In the genomic region with DNA sequence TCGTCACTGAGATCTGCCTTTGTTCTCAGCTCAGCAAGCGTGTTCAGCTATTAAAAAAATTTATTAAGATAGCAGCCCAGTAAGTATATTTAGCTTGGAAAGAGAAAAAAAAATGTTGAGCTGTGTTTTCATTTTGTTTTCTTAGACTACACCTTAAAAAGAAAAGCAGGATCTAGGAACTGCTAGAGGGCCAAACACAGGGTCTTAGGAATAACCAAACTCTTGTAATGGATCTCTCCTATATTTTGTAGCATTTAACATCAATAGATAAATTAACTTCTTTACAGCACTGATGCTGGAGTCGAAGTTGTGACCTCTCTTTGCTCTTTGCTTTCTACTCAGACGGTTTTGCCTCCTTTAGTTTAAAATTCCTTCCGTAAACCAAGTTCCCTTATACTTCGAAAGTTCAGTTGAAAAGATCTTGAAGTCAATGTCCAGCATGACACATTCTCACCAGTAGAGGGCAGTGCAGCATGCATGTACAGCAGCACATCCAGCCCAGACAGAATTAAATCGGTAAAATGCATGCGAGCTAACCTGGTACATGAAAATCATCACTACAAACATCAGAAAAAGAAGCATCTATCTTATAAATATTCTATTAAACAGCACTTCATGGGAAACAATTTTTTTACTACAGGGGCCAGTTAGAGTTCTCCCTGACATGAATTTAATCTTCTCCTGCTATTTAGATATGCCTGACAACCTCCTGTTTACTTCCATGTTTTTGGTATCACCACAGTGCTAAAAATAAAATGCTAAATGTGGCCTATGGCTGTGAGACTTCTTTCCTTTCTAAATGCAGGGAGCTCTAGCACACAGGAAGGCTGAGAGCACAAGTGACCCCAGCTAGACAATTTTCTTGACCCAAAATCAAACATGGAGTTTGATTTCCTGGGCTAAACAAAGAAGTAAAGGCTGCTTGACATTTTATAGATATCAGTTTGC, we compare ENCODE assay signal across 8 cellular contexts. TPM values are rescaled to one million over a fixed set of nuclear protein-coding genes. Genes with fewer than 3 reads are reported as not detected.
DNase-seq lines count a peak whose midpoint lies in the region; ATAC-seq, FAIRE-seq and TF ChIP-seq lines count a peak whose summit lies in the region.

No MANE protein-coding gene starts in this region.

- H3K4me3 ChIP-seq in astrocyte (ENCODE audit: insufficient read depth, low read depth, low read length) = no peak overlapping the region
- no peak overlapping the region for H3K4me3 ChIP-seq in hepatocyte

- H3K36me3 Mint-ChIP-seq in astrocyte (ENCODE audit: low read depth, unreplicated experiment) = no peaks in the 10 kb centered on the region

- H3K4me1 Mint-ChIP-seq in astrocyte (ENCODE audit: low read depth, unreplicated experiment) = no peaks in the 10 kb centered on the region

- intact Hi-C loops in sciatic nerve (cut with DNase I) = loop anchor here (5.0 kb wide), 1 partner anchor 185 kb away; no protein-coding TSS in a partner anchor

- H3K9ac ChIP-seq in astrocyte (ENCODE audit: low read length) = peak overlapping the region; percentile 1

- TF ChIP-seq CTCF in astrocyte (IDR thresholded peaks at IDR 0.05; ENCODE audit: insufficient read depth, low read depth, low read length) = peak; percentile 98
- TF ChIP-seq CTCF in hepatocyte (IDR thresholded peaks at IDR 0.05; ENCODE audit: poor library complexity) = peak; percentile 98

- no peaks in the 10 kb centered on the region for H4K20me1 ChIP-seq in astrocyte (ENCODE audit: insufficient read depth, low read length)
- no peaks in the 10 kb centered on the region for H4K20me1 ChIP-seq in hepatocyte (ENCODE audit: insufficient read depth, poor library complexity, severe bottlenecking)

- peak overlapping the region; percentile 26 for H2AFZ ChIP-seq in astrocyte (ENCODE audit: low read depth, low read length)
- H2AFZ ChIP-seq in hepatocyte = no peak overlapping the region

- H3K79me2 ChIP-seq in astrocyte (ENCODE audit: insufficient read depth, low read length) (no peaks in the 10 kb centered on the region), hepatocyte (no peaks in the 10 kb centered on the region)

- H3K4me2 ChIP-seq in astrocyte (ENCODE audit: low read length) = no peak overlapping the region
- H3K4me2 ChIP-seq in hepatocyte = peak overlapping the region; percentile 0

- 23% methylated on average over 8 of the region's 8 CpGs for WGBS in hepatocyte (ENCODE audit: low lambda C conversion rate, missing lambda C conversion rate)

- H3K4me3 Mint-ChIP-seq in astrocyte (ENCODE audit: unreplicated experiment) = no peak overlapping the region

- H3K9me3 Mint-ChIP-seq in astrocyte (ENCODE audit: unreplicated experiment) = no peaks in the 10 kb centered on the region

- peak; percentile 75 for ATAC-seq in GM21619 (IDR thresholded peaks at IDR 0.05; ENCODE audit: unreplicated experiment)
- peak; percentile 91 for ATAC-seq in sciatic nerve
- no peak for ATAC-seq in HG03095 (IDR thresholded peaks at IDR 0.05; ENCODE audit: unreplicated experiment)

- no peak overlapping the region for H3K27ac Mint-ChIP-seq in astrocyte (ENCODE audit: unreplicated experiment)

- H3K9me3 ChIP-seq in astrocyte (ENCODE audit: insufficient read depth, low read depth, low read length) = no peaks in the 10 kb centered on the region
- no peaks in the 10 kb centered on the region for H3K9me3 ChIP-seq in hepatocyte (ENCODE audit: low read depth)

- H3K4me1 ChIP-seq in astrocyte (ENCODE audit: insufficient read depth, low read length) = no peaks in the 10 kb centered on the region
- H3K4me1 ChIP-seq in hepatocyte (ENCODE audit: insufficient read depth) = peaks cover 14% of the 10 kb centered on the region

- no peak overlapping the region for H3K27ac ChIP-seq in astrocyte (ENCODE audit: low read depth, low read length)
- peak overlapping the region; percentile 70 for H3K27ac ChIP-seq in hepatocyte

- peaks cover 12% of the 10 kb centered on the region for H3K27me3 Mint-ChIP-seq in astrocyte (ENCODE audit: low read depth, unreplicated experiment)

- DNase-seq in CD1c-positive myeloid dendritic cell (ENCODE audit: extremely low spot score) = peak; percentile 91
- peak; percentile 16 to 76 for DNase-seq in NCI-H1930 (lab: John Stamatoyannopoulos, UW)
- peak; percentile 27 for DNase-seq in T-helper 22 cell (ENCODE audit: low read depth)
- peak; percentile 63 for DNase-seq in astrocyte (ENCODE audit: low read depth)
- DNase-seq in hepatocyte (ENCODE audit: low spot score) = peak; percentile 94
- DNase-seq in sciatic nerve (ENCODE audit: low spot score) = peak; percentile 94

- H3K9me2 ChIP-seq in hepatocyte (replicated peaks; ENCODE audit: insufficient read depth) = no peaks in the 10 kb centered on the region

- H3K36me3 ChIP-seq in astrocyte (ENCODE audit: insufficient read depth, low read length) (no peaks in the 10 kb centered on the region), hepatocyte (replicated peaks; ENCODE audit: insufficient read depth, low read depth) (no peaks in the 10 kb centered on the region)

- FAIRE-seq in astrocyte (lab: Jason Lieb, UNC) = peak; percentile 90

- H3K27me3 ChIP-seq in astrocyte (ENCODE audit: insufficient read depth, low read length) = no peaks in the 10 kb centered on the region
- no peaks in the 10 kb centered on the region for H3K27me3 ChIP-seq in hepatocyte

RNA-seq across cellular contexts. Expression of gene MAP3K20, which starts 48.2 kb away (rescaled TPM):
- total RNA-seq in astrocyte (41.2 and 42.4 TPM in 2 replicates), hepatocyte (23.3 and 24.0 TPM in 2 replicates), sciatic nerve (36.2 TPM)
- 14.1 and 16.5 TPM in 2 replicates for polyA plus RNA-seq in hepatocyte

Comparison
In these comparisons a context has a peak if more than half of its experiments do, and no peak if none do; other contexts are left out.
1. DNase-seq: peak in every context shown above with its lines; median percentile 94 in hepatocyte; 94 in sciatic nerve; 91 in CD1c-positive myeloid dendritic cell; 63 in astrocyte; 46 in NCI-H1930; 27 in T-helper 22 cell.